In genomic region chr9:92506184-92506857, GRCh38 we compare ENCODE assay signal across 13 cellular contexts. TPM values are rescaled to one million over a fixed set of nuclear protein-coding genes. Genes with fewer than 3 reads are reported as not detected.
A peak's percentile ranks its signal among the peaks of the same experiment; 100 is the strongest.
DNase-seq lines count a peak whose midpoint lies in the region; ATAC-seq, FAIRE-seq and TF ChIP-seq lines count a peak whose summit lies in the region.
"Had no signal": no experiment of that assay in that cellular context is flagged by ENCODE, and none has a peak within 500 bp of the region (broad histone marks: within the 10 kb centered on the region; RNA-seq: fewer than 3 reads in every experiment).

No MANE protein-coding gene starts in this region.

- H3K27ac ChIP-seq in coronary artery = peak overlapping the region; percentile 89 to 91
- H3K27ac ChIP-seq in mesenchymal stem cell (ENCODE audit: low read length, poor library complexity, severe bottlenecking) = peak overlapping the region; percentile 63

- H3K79me1 ChIP-seq in mesenchymal stem cell (replicated peaks; ENCODE audit: low read length, poor library complexity, severe bottlenecking) = no peaks in the 10 kb centered on the region

- no peaks in the 10 kb centered on the region for H3K27me3 ChIP-seq in mesenchymal stem cell (ENCODE audit: control insufficient read depth in 1 of 2, insufficient read depth in 1 of 2, low read length in 2 of 2)

- no peak overlapping the region for H3K23ac ChIP-seq in mesenchymal stem cell (ENCODE audit: low read length in 2 of 2)

- H4K8ac ChIP-seq in mesenchymal stem cell (ENCODE audit: low read length) = no peak overlapping the region

- H3K9ac ChIP-seq in mesenchymal stem cell (ENCODE audit: low read length) = peak overlapping the region; percentile 91

- peak overlapping the region; percentile 58 for H2BK120ac ChIP-seq in mesenchymal stem cell (ENCODE audit: low read depth, low read length)

- no peak overlapping the region for H4K91ac ChIP-seq in mesenchymal stem cell (ENCODE audit: low read length)

- no peak for TF ChIP-seq CTCF in coronary artery (IDR thresholded peaks at IDR 0.05)

- FAIRE-seq in urothelium cell line (lab: Jason Lieb, UNC) = no peak
- FAIRE-seq: GM12891 had no signal

- no peak overlapping the region for H3K4me2 ChIP-seq in mesenchymal stem cell (ENCODE audit: low read length, poor library complexity, severe bottlenecking)

- peak overlapping the region; percentile 37 for H3K4me3 ChIP-seq in coronary artery
- H3K4me3 ChIP-seq in mesenchymal stem cell (ENCODE audit: insufficient read depth in 1 of 2, low read depth in 1 of 2, low read length in 2 of 2) = peak overlapping the region in 1 of 2 experiments; percentile 20

- no peak overlapping the region for H3K14ac ChIP-seq in mesenchymal stem cell (ENCODE audit: low read length in 2 of 2)

- H2BK15ac ChIP-seq in mesenchymal stem cell (ENCODE audit: low read depth, poor library complexity, severe bottlenecking) = no peak overlapping the region

- no peaks in the 10 kb centered on the region for H3K9me3 ChIP-seq in mesenchymal stem cell (ENCODE audit: control insufficient read depth, low read length)

- H3K4me1 ChIP-seq in mesenchymal stem cell (ENCODE audit: control insufficient read depth, insufficient read depth, low read depth, low read length) = peaks cover 1% of the 10 kb centered on the region

- no peaks in the 10 kb centered on the region for H3K36me3 ChIP-seq in mesenchymal stem cell (ENCODE audit: control insufficient read depth in 1 of 2, insufficient read depth in 2 of 2, low read depth in 1 of 2, low read length in 2 of 2)

- no peak overlapping the region for H2AFZ ChIP-seq in mesenchymal stem cell (ENCODE audit: low read depth, low read length)

- no peak overlapping the region for H2BK5ac ChIP-seq in mesenchymal stem cell (ENCODE audit: low read depth, low read length, poor library complexity, severe bottlenecking)

- H3K4ac ChIP-seq in mesenchymal stem cell (ENCODE audit: low read depth in 1 of 2, low read length in 2 of 2) = no peak overlapping the region

- WGBS in mesenchymal stem cell = 84% methylated on average over 3 of the region's 3 CpGs

- ATAC-seq in GM18873 (IDR thresholded peaks at IDR 0.05; ENCODE audit: low FRiP score, unreplicated experiment) = no peak

- H2BK12ac ChIP-seq in mesenchymal stem cell (ENCODE audit: low read length in 2 of 2) = peak overlapping the region in 1 of 2 experiments; percentile 54

- DNase-seq in LHCN-M2 (ENCODE audit: low read depth) (peak; percentile 82), coronary artery (ENCODE audit: low spot score) (peak; percentile 83), mesenchymal stem cell (peak; percentile 54), urothelium cell line (ENCODE audit: low spot score) (peak; percentile 61), NCI-H526 treated with DMSO at 0.1 percent for 48 hours (lab: John Stamatoyannopoulos, UW) (no peak), DMS153 treated with DMSO at 0.1 percent for 48 hours (lab: John Stamatoyannopoulos, UW; ENCODE audit: unreplicated experiment) (no peak)
- DNase-seq in stimulated activated CD4-positive, alpha-beta T cell treated with anti-CD3 and anti-CD28 coated beads, Interleukin-2, amount 100 ng/mL, for 24 hours = no peak
- DNase-seq: activated gamma-delta T cell treated with Interleukin-2 at 50 U/mL for 16 hours; NCI-H1105 treated with DMSO at 0.1 percent for 48 hours; stimulated activated CD4-positive, alpha-beta T cell treated with anti-CD3 and anti-CD28 coated beads, Interleukin-4, amount 100 ng/mL, for 1 hour had no signal

- no peak overlapping the region for H3K18ac ChIP-seq in mesenchymal stem cell (ENCODE audit: low read depth in 1 of 2, low read length in 2 of 2)

- no peak overlapping the region for H2AK5ac ChIP-seq in mesenchymal stem cell (ENCODE audit: low read length, severe bottlenecking)

RNA-seq across cellular contexts. Expression of gene ASPN, which starts 24.0 kb away (rescaled TPM):
- not detected in 2 replicates for total RNA-seq in LHCN-M2 (2014; rRNA removed)
- polyA plus RNA-seq in LHCN-M2 (2012) = not detected
- 3.5 TPM for polyA plus RNA-seq in mesenchymal stem cell (2013, experiment 1 of 2)
- 3.7 TPM for polyA plus RNA-seq in mesenchymal stem cell (2013, experiment 2 of 2)
- total RNA-seq: T-helper 2 cell treated with Interferon-gamma antibody and Interleukin-4, amounts not matched to agents 100 ng/mL and 5 ng/mL, for 36 hours had no signal

RNA-seq across cellular contexts. Expression of gene ECM2, which starts 29.5 kb away (rescaled TPM):
- 0.38 and 0.92 TPM in 2 replicates for total RNA-seq in LHCN-M2 (2014; rRNA removed)
- 0.32 TPM for polyA plus RNA-seq in LHCN-M2 (2012)
- polyA plus RNA-seq in mesenchymal stem cell (2013, experiment 1 of 2) = 0.18 TPM
- polyA plus RNA-seq in mesenchymal stem cell (2013, experiment 2 of 2) = 0.25 TPM
- total RNA-seq: T-helper 2 cell treated with Interferon-gamma antibody and Interleukin-4, amounts not matched to agents 100 ng/mL and 5 ng/mL, for 36 hours had no signal

Comparison
In these comparisons a context has a peak if more than half of its experiments do, and no peak if none do; other contexts are left out.
1. DNase-seq: peak in LHCN-M2 (single experiment), coronary artery (single experiment), mesenchymal stem cell (single experiment) and urothelium cell line (single experiment); none in stimulated activated CD4-positive, alpha-beta T cell treated with anti-CD3 and anti-CD28 coated beads, Interleukin-2, amount 100 ng/mL, for 24 hours (0 of 2), NCI-H526 treated with DMSO at 0.1 percent for 48 hours (single experiment) and DMS153 treated with DMSO at 0.1 percent for 48 hours (single experiment).